29 cellular contexts compared by ENCODE assay signal in the genomic region with DNA sequence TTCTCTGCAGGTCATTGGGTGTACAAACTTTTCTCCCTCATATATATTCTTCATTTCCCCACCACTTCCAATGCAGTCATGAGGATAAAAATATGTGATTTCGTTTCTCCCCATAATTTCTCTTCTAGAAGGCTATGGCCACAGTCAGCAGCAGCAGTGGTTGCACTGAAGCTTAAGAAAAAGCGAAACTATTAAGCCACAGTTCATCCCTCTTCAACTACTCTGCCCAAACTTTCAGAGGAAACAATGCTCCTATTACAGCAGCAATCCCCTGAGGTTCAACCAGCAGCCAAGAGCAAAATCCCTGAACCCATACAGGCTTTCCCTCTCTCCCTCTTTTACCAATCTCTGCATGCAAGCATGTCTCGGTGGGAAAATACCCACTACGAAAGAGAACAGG.
"Had no signal": no experiment of that assay in that cellular context is flagged by ENCODE, and none has a peak within 500 bp of the region (broad histone marks: within the 10 kb centered on the region; RNA-seq: fewer than 3 reads in every experiment).

No MANE protein-coding gene starts in this region.

- H3K4me2 ChIP-seq: KMS-11 had no signal

- H3K9me3 ChIP-seq: Peyer's patch, SJSA1 had no signal

- H3K4me3 ChIP-seq: Peyer's patch, SJSA1, SK-N-MC had no signal

- H3K36me3 ChIP-seq: Peyer's patch, SJSA1 had no signal

- DNase-seq: Karpas-422, KBM-7, MM.1S, MV-4-11, NCI-H1092, NCI-H1105, NCI-H1417 treated with DMSO at 0.1 percent for 48 hours, NCI-H1436 treated with DMSO at 0.1 percent for 48 hours, NCI-H1694 treated with DMSO at 0.1 percent for 48 hours, NCI-H1930, NCI-H2029 treated with DMSO at 0.1 percent for 48 hours, NCI-H2081 treated with DMSO at 0.1 percent for 48 hours, NCI-H2107, NCI-H2171, NCI-H226, NCI-H446 treated with DMSO at 0.1 percent for 48 hours, NCI-H510A, NCI-H524, NCI-H526, NCI-H69, NCI-H748 treated with DMSO at 0.1 percent for 48 hours, NCI-H82, Peyer's patch, RPMI8226, SHP77 treated with DMSO at 0.1 percent for 48 hours had no signal

- H3K9ac ChIP-seq: KMS-11 had no signal

- H3K27ac ChIP-seq: KMS-11, Peyer's patch, SJSA1, SK-N-MC had no signal

- H3K27me3 ChIP-seq: Peyer's patch, SJSA1 had no signal

- ATAC-seq: SK-N-SH treated with all-trans-retinoic acid at 6 μM for 48 hours had no signal

- H3K4me1 ChIP-seq: Peyer's patch, SJSA1 had no signal
